ENCODE assay signal across 11 cellular contexts in the genomic region with DNA sequence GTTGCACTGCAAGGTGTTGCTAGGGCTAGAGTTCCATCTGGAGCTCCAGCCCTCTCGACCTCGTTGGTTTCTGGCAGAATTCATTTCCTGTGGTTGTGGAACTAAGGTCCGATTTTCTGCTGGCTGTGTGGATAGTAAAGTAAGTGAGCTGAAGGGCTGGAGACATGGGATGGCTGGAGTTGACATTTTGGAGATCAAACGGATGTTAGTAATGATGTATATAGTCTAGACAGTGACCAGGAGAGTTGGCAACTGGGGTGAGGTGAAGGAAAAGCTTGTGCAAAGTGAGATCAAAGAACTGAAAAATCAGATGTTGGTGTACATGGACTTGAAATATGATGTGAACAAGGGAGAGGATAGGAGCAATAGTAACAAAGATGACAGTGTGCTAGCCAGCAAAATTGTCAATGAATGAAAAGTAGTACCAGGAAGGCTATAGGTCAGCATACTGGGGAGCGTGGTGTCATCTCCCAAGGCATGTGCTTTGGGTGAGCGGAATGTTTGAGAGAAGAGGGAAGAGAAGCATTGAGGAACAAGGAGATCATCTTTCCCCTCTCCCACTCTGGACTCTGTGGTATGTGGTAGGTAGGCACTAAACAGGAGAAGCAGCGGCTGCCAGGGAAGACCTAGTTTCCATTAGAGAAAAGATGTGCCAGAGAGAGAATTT. TPM values are rescaled to one million over a fixed set of nuclear protein-coding genes. Genes with fewer than 3 reads are reported as not detected.
DNase-seq lines count a peak whose midpoint lies in the region; ATAC-seq and TF ChIP-seq lines count a peak whose summit lies in the region.
"Had no signal": no experiment of that assay in that cellular context is flagged by ENCODE, and none has a peak within 500 bp of the region (broad histone marks: within the 10 kb centered on the region; RNA-seq: fewer than 3 reads in every experiment).

No MANE protein-coding gene starts in this region.

- intact Hi-C loops in Right ventricle myocardium inferior (cut with DNase I) (no loop called here), cardiac septum (cut with DNase I) (no loop called here), spleen (cut with DNase I; ENCODE audit: low total_unique reads) (no loop called here)

- H3K4me3 ChIP-seq in spleen: peak overlapping the region in 1 of 8 donors; percentile 21

- 34 to 38% (median 37%) methylated on average over 7 of the region's 7 CpGs for WGBS in spleen, 5 donors

- no peak for TF ChIP-seq CTCF in spleen (IDR thresholded peaks at IDR 0.05 in 8 of 11, conservative IDR thresholded peaks at IDR 0.05 in 3 of 11)

- no peak for DNase-seq in Right ventricle myocardium inferior (ENCODE audit: missing footprints)
- no peak for DNase-seq in cardiac septum (ENCODE audit: low spot score)
- peak; percentile 74 for DNase-seq in KBM-7
- no peak for DNase-seq in spleen
- DNase-seq in LoVo (ENCODE audit: low spot score): no peak
- no peak for DNase-seq in HuH-7 (ENCODE audit: low spot score)
- no peak for DNase-seq in amygdala (lab: John Stamatoyannopoulos, UW)
- DNase-seq: activated naive CD4-positive, alpha-beta T cell; NCI-H1105 treated with DMSO at 0.1 percent for 48 hours had no signal

- H3K4me1 ChIP-seq in spleen: peaks cover 9 to 78% (median 51%) of the 10 kb centered on the region in 6 donors

- in situ Hi-C loops in KBM-7 (cut with MboI; ENCODE audit: low pct_unique_long_range_greater_than_20kb, low sequenced_read_pairs): no loop called here

- H3K27me3 ChIP-seq in spleen (replicated peaks in 1 of 7): no peaks in the 10 kb centered on the region

- ATAC-seq in Right ventricle myocardium inferior (peak; percentile 63), HG02623 (IDR thresholded peaks at IDR 0.05; ENCODE audit: unreplicated experiment) (peak; percentile 23)

- H3K9me3 ChIP-seq in spleen: no peaks in the 10 kb centered on the region

- peak overlapping the region; percentile 50 to 84 (median 76) for H3K27ac ChIP-seq in spleen
- H3K27ac ChIP-seq: epithelial cell of prostate had no signal

- TF ChIP-seq POLR2A in spleen (IDR thresholded peaks at IDR 0.05): no peak

- peaks cover 0 to 30% (median 8%) of the 10 kb centered on the region in 6 donors for H3K36me3 ChIP-seq in spleen

RNA-seq across cellular contexts. Expression of gene QRSL1, which starts 7.8 kb away (rescaled TPM):
- total RNA-seq in Right ventricle myocardium inferior: 22.0 TPM
- total RNA-seq in cardiac septum: 12.1 TPM
- total RNA-seq in spleen: 10 to 100 TPM; 16.4 to 27.9 (median 20.2) TPM
- 10 to 100 TPM; 18.2 to 23.1 (median 21.6) TPM for polyA plus RNA-seq in spleen

RNA-seq across cellular contexts. Expression of gene RTN4IP1, which starts 7.9 kb away (rescaled TPM):
- 17.0 TPM for total RNA-seq in Right ventricle myocardium inferior
- 10.4 TPM for total RNA-seq in cardiac septum
- 1 to 10 TPM; 3.9 to 9.1 (median 6.7) TPM for total RNA-seq in spleen
- polyA plus RNA-seq in spleen: 1 to 10 TPM; 4.7 to 8.2 (median 6.5) TPM
